ENCODE assay signal across 8 cellular contexts in genomic region chr2:16664052-16664731, GRCh38. TPM values are rescaled to one million over a fixed set of nuclear protein-coding genes. Genes with fewer than 3 reads are reported as not detected.
A peak's percentile ranks its signal among the peaks of the same experiment; 100 is the strongest.
DNase-seq lines count a peak whose midpoint lies in the region; ATAC-seq and TF ChIP-seq lines count a peak whose summit lies in the region.

No MANE protein-coding gene starts in this region.

- peaks cover 0 to 5% (median 0%) of the 10 kb centered on the region in 9 donors for H3K9me3 Mint-ChIP-seq in naive thymus-derived CD8-positive, alpha-beta T cell

- H3K36me3 Mint-ChIP-seq in T-helper 17 cell (ENCODE audit: low read depth) = peaks cover 8% of the 10 kb centered on the region
- no peaks in the 10 kb centered on the region for H3K36me3 Mint-ChIP-seq in naive thymus-derived CD8-positive, alpha-beta T cell

- H3K27ac Mint-ChIP-seq in T-helper 17 cell = no peak overlapping the region
- H3K27ac Mint-ChIP-seq in naive thymus-derived CD8-positive, alpha-beta T cell = peak overlapping the region in 6 of 10 donors; percentile 2 to 90 (median 80)

- DNase-seq in ACHN = peak; percentile 88
- DNase-seq in GM20000 (ENCODE audit: low spot score) = peak; percentile 47
- no peak for DNase-seq in T-helper 17 cell
- peak; percentile 67 for DNase-seq in fibroblast of gingiva (ENCODE audit: low read depth)
- no peak for DNase-seq in naive thymus-derived CD8-positive, alpha-beta T cell
- DNase-seq in NCI-H524 treated with DMSO at 0.1 percent for 48 hours (lab: John Stamatoyannopoulos, UW) = no peak

- no peak for TF ChIP-seq CTCF in GM20000 (IDR thresholded peaks at IDR 0.05; ENCODE audit: extremely low read depth, missing control alignments)

- H3K27me3 Mint-ChIP-seq in T-helper 17 cell = peaks cover 74% of the 10 kb centered on the region
- H3K27me3 Mint-ChIP-seq in naive thymus-derived CD8-positive, alpha-beta T cell = peaks cover 20 to 85% (median 50%) of the 10 kb centered on the region in 5 donors

- H3K4me3 Mint-ChIP-seq in T-helper 17 cell = peak overlapping the region; percentile 80
- H3K4me3 Mint-ChIP-seq in naive thymus-derived CD8-positive, alpha-beta T cell = peak overlapping the region; percentile 44 to 90 (median 78)

- peaks cover 20% of the 10 kb centered on the region for H3K4me1 Mint-ChIP-seq in T-helper 17 cell
- peaks cover 14 to 67% (median 20%) of the 10 kb centered on the region in 4 donors for H3K4me1 Mint-ChIP-seq in naive thymus-derived CD8-positive, alpha-beta T cell

- POLR2A ChIA-PET in naive thymus-derived CD8-positive, alpha-beta T cell (lab: Charles Lee) = no interaction called here

- no peaks in the 10 kb centered on the region for H3K9me3 ChIP-seq in T-helper 17 cell (ENCODE audit: control insufficient read depth, low read length, poor library complexity, severe bottlenecking)

- ATAC-seq in T-helper 17 cell (peak; percentile 30), GM18517 (IDR thresholded peaks at IDR 0.05; ENCODE audit: unreplicated experiment) (no peak), HG02885 (IDR thresholded peaks at IDR 0.05; ENCODE audit: poor library complexity, unreplicated experiment) (no peak)
- ATAC-seq in naive thymus-derived CD8-positive, alpha-beta T cell = no peak

- in situ Hi-C loops in ACHN (cut with HindIII; ENCODE audit: low pct_ligation_motif_present, low pct_unique_long_range_greater_than_20kb, low sequenced_read_pairs) = no loop called here

RNA-seq across cellular contexts. Expression of gene CYRIA, which starts 1.4 kb away (rescaled TPM):
- total RNA-seq in T-helper 17 cell = 1 to 10 TPM in 1 of 2 donors, under 1 TPM in 1; 0.68 to 2.4 TPM
- 1 to 10 TPM in 1 of 2 experiments, under 1 TPM in 1; 0.83 to 1.6 TPM for total RNA-seq in naive thymus-derived CD8-positive, alpha-beta T cell
- 1 to 10 TPM in 1 of 3 donors, under 1 TPM in 2; 0.31 to 5.6 (median 0.74) TPM for polyA plus RNA-seq in naive thymus-derived CD8-positive, alpha-beta T cell

Comparison
In these comparisons a context has a peak if more than half of its experiments do, and no peak if none do; other contexts are left out.
1. DNase-seq: peak in ACHN (single experiment), GM20000 (single experiment) and fibroblast of gingiva (single experiment); none in T-helper 17 cell (0 of 3), naive thymus-derived CD8-positive, alpha-beta T cell (0 of 10) and NCI-H524 treated with DMSO at 0.1 percent for 48 hours (single experiment).